In the genomic region with DNA sequence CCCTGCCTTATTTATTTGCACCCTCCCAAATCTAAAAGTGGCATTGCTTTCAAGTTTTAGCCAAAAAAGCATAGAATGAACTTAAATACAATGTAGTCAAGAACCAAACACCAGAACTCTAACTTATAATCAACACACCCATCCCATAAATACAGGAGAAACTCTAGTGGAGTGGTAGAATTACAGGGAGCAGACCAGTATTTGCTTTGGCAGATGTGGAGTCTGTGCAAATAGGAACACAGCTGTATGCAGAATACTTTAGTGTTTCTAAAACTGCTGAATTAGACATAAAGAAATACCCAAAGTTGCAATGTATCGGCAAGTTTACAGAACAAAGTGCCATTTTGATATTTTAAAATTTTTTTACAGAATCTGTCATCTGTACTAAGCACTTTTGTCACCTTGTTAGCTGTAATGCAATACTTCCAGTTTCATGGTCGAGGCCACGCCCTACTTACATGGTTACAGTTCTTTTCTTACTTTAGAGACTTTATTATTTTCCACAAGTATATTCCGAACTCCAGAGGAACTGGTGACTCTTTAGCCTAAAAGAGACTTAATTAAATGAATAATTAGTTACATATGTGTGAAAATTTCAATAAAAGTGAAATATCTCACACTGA, we compare ENCODE assay signal across 1 cellular context.
TF ChIP-seq lines count a peak whose summit lies in the region.

No MANE protein-coding gene starts in this region.

TF ChIP-seq in HCT116, 20 proteins besides CTCF, POLR2A, EP300 and RAD21:
- TF ChIP-seq TCF7L2 (IDR thresholded peaks at IDR 0.05; ENCODE audit: borderline replicate concordance, extremely low read depth, insufficient read depth, insufficient read length), result no peak
- TF ChIP-seq, protein P1, sequence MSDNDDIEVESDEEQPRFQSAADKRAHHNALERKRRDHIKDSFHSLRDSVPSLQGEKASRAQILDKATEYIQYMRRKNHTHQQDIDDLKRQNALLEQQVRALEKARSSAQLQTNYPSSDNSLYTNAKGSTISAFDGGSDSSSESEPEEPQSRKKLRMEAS (IDR thresholded peaks at IDR 0.05), result 0 out of 2 replicates have a peak, but pooled peaks have one; percentile 10
